Comparison of ENCODE assay signal across 8 cellular contexts in genomic region chr3:193780810-193781472, GRCh38.
DNase-seq lines count a peak whose midpoint lies in the region; ATAC-seq, FAIRE-seq and TF ChIP-seq lines count a peak whose summit lies in the region.

No MANE protein-coding gene starts in this region.

- no peaks in the 10 kb centered on the region for H3K9me1 ChIP-seq in K562 (ENCODE audit: control insufficient read depth, insufficient read depth, low read length)

- H4K20me1 ChIP-seq in PC-3 (ENCODE audit: low read length): no peaks in the 10 kb centered on the region
- H4K20me1 ChIP-seq in K562 (replicated peaks; ENCODE audit: control insufficient read depth, insufficient read depth, low read length): no peaks in the 10 kb centered on the region; the same call in 1 of the 2 replicates
- H4K20me1 ChIP-seq in smooth muscle cell (ENCODE audit: low read depth): no peaks in the 10 kb centered on the region

- H3F3A ChIP-seq in PC-3 (ENCODE audit: low read length, unreplicated experiment) (no peaks in the 10 kb centered on the region), smooth muscle cell (ENCODE audit: low read depth) (peaks cover 20% of the 10 kb centered on the region)

- FAIRE-seq in K562 (lab: Jason Lieb, UNC): peak; percentile 75

- H3K27ac ChIP-seq in HUES6 (ENCODE audit: low read depth, low read length) (no peak overlapping the region), PC-3 (ENCODE audit: low read length) (peak overlapping the region; percentile 78), K562 (ENCODE audit: extremely low read depth, low read depth, low read length) (no peak overlapping the region), smooth muscle cell (ENCODE audit: low read depth) (peak overlapping the region; percentile 64)

- BruUV-seq in PC-3 (replicated peaks; lab: Mats Ljungman, UMichigan) (no TSS peak), K562 (replicated peaks; lab: Mats Ljungman, UMichigan) (no TSS peak)

- 3% methylated on average over 8 of the region's 11 CpGs for WGBS in K562 (ENCODE audit: insufficient coverage, low coverage, missing lambda C conversion rate)
- 4% methylated on average over 11 of the region's 11 CpGs for WGBS in smooth muscle cell (ENCODE audit: low lambda C conversion rate)

- H3K27me3 ChIP-seq in HUES6 (ENCODE audit: control insufficient read depth, insufficient read depth, low read length): peaks cover 17% of the 10 kb centered on the region; the same call in 1 of the 2 replicates
- no peaks in the 10 kb centered on the region for H3K27me3 ChIP-seq in PC-3 (ENCODE audit: low read length)
- H3K27me3 ChIP-seq in K562 (ENCODE audit: control insufficient read depth in 2 of 2, insufficient read depth in 2 of 2, low read length in 2 of 2): no peaks in the 10 kb centered on the region
- H3K27me3 ChIP-seq in smooth muscle cell (ENCODE audit: low read depth): no peaks in the 10 kb centered on the region

- no peak for TF ChIP-seq EP300 in K562 (IDR thresholded peaks at IDR 0.05; ENCODE audit: low read length)

- H3K9me2 ChIP-seq in PC-3 (replicated peaks; ENCODE audit: low read length): no peaks in the 10 kb centered on the region

- H3K9ac ChIP-seq in HUES6 (ENCODE audit: low read length) (peak overlapping the region; percentile 11), PC-3 (ENCODE audit: low read length) (peak overlapping the region; percentile 31; the same call in 1 of the 2 replicates), K562 (ENCODE audit: insufficient read depth in 1 of 2, low read depth in 2 of 2, low read length in 2 of 2) (no peak overlapping the region; a peak in 1 of 4 replicates), smooth muscle cell (ENCODE audit: low read depth) (no peak overlapping the region)

- POLR2A ChIA-PET in PC-3 (lab: Charles Lee; ENCODE audit: unreplicated experiment): interaction anchor here (0.5 to 2.7 kb wide), 11 partner anchors 24 to 535 kb away, joined by 3 to 18 read pairs (median 5); partner anchors contain the start of gene HES1
- POLR2A ChIA-PET in K562 (lab: Yijun Ruan, JAX): interaction anchor here (0.6 to 2.2 kb wide), 13 partner anchors 13 to 566 kb away, joined by 3 to 17 read pairs (median 3); partner anchors contain the start of gene HES1

- H3K36me3 ChIP-seq in HUES6 (ENCODE audit: control insufficient read depth, insufficient read depth, low read length) (no peaks in the 10 kb centered on the region), PC-3 (ENCODE audit: low read depth, low read length) (no peaks in the 10 kb centered on the region), K562 (ENCODE audit: control insufficient read depth, insufficient read depth, low read length) (no peaks in the 10 kb centered on the region), smooth muscle cell (ENCODE audit: low read depth) (no peaks in the 10 kb centered on the region)

- H3K4me1 ChIP-seq in HUES6 (ENCODE audit: control insufficient read depth, insufficient read depth, low read length): peaks cover 56% of the 10 kb centered on the region
- peaks cover 47% of the 10 kb centered on the region for H3K4me1 ChIP-seq in PC-3 (ENCODE audit: insufficient read depth, low read length)
- peaks cover 10 to 22% of the 10 kb centered on the region in 2 experiments; a peak in 4 of 5 replicates for H3K4me1 ChIP-seq in K562 (replicated peaks in 1 of 2; ENCODE audit: control insufficient read depth in 2 of 2, insufficient read depth in 2 of 2, low read length in 2 of 2)
- H3K4me1 ChIP-seq in smooth muscle cell (ENCODE audit: low read depth): peaks cover 44% of the 10 kb centered on the region

- TF ChIP-seq CTCF in PC-3 (conservative IDR thresholded peaks at IDR 0.05; ENCODE audit: low read depth, low read length) (peak; percentile 97), K562 (IDR thresholded peaks at IDR 0.05 in 2 of 3, conservative IDR thresholded peaks at IDR 0.05 in 1 of 3; ENCODE audit: insufficient read depth in 2 of 3, low read depth in 1 of 3, low read length in 3 of 3) (peak; percentile 86), smooth muscle cell (IDR thresholded peaks at IDR 0.05; ENCODE audit: borderline replicate concordance, insufficient read depth, poor library complexity, severe bottlenecking) (peak; percentile 92)

- H3K9me3 ChIP-seq in HUES6 (ENCODE audit: control insufficient read depth, insufficient read depth, low read depth, low read length) (no peaks in the 10 kb centered on the region), PC-3 (ENCODE audit: low read length) (no peaks in the 10 kb centered on the region), K562 (replicated peaks; ENCODE audit: control insufficient read depth, insufficient read depth, low read depth, low read length) (no peaks in the 10 kb centered on the region), smooth muscle cell (replicated peaks; ENCODE audit: low read depth) (no peaks in the 10 kb centered on the region)

- DNase-seq in DMS53 treated with DMSO at 0.1 percent for 48 hours (lab: John Stamatoyannopoulos, UW; ENCODE audit: unreplicated experiment) (peak; percentile 7), PC-3 (peak; percentile 95), K562 (ENCODE audit: extremely low read depth in 1 of 4, low spot score in 3 of 4) (peak; percentile 77 to 85 (median 78)), hypothalamus (lab: John Stamatoyannopoulos, UW) (peak in 40 of 51 donors; percentile 5 to 70 (median 42)), smooth muscle cell (lab: John Stamatoyannopoulos, UW; ENCODE audit: unreplicated experiment) (peak; percentile 16), T-helper 9 cell (no peak)

- in situ Hi-C loops in K562 (cut with MboI): no loop called here

- H3K79me2 ChIP-seq in PC-3 (ENCODE audit: low read length) (no peaks in the 10 kb centered on the region), K562 (ENCODE audit: control insufficient read depth, insufficient read depth, low read length) (no peaks in the 10 kb centered on the region), smooth muscle cell (ENCODE audit: low read depth) (no peaks in the 10 kb centered on the region)

- TF ChIP-seq RAD21 in K562 (CRISPR knock-in tag; conservative IDR thresholded peaks at IDR 0.05 in 1 of 2, IDR thresholded peaks at IDR 0.05 in 1 of 2): peak; percentile 93 to 96

- H2AFZ ChIP-seq in PC-3 (ENCODE audit: low read length) (peak overlapping the region; percentile 21; the same call in 1 of the 2 replicates), K562 (ENCODE audit: low read depth, low read length) (0 out of 2 replicates have a peak overlapping the region, but pooled peaks have one; percentile 36), smooth muscle cell (ENCODE audit: low read depth) (no peak overlapping the region)

- TF ChIP-seq POLR2A in K562 (conservative IDR thresholded peaks at IDR 0.05): no peak

- ATAC-seq in PC-3 (peak; percentile 84), K562 (peak; percentile 93), HG03196 (IDR thresholded peaks at IDR 0.05; ENCODE audit: unreplicated experiment) (no peak)

- H3K4me3 ChIP-seq in HUES6 (ENCODE audit: low read depth, low read length): no peak overlapping the region
- H3K4me3 ChIP-seq in PC-3 (ENCODE audit: low read length): no peak overlapping the region
- H3K4me3 ChIP-seq in K562: no peak overlapping the region
- no peak overlapping the region for H3K4me3 ChIP-seq in smooth muscle cell

- H3K4me2 ChIP-seq in PC-3 (ENCODE audit: low read length): peak overlapping the region; percentile 58
- H3K4me2 ChIP-seq in K562 (ENCODE audit: insufficient read depth, low read length): no peak overlapping the region
- H3K4me2 ChIP-seq in smooth muscle cell: peak overlapping the region; percentile 66

- intact Hi-C loops in PC-3 (cut with micrococcal nuclease) (loop anchor here (1.0 to 5.0 kb wide), 8 partner anchors 51 to 534 kb away; partner anchors contain the start of gene HES1), K562 (cut with micrococcal nuclease) (loop anchor here (2.0 to 10.0 kb wide), 3 partner anchors 294 to 534 kb away; partner anchors contain the start of gene HES1)

- CTCF ChIA-PET in PC-3 (lab: Charles Lee) (interaction anchor here (0.6 to 3.1 kb wide), 17 partner anchors 92 to 824 kb away, joined by 3 to 50 read pairs (median 6); partner anchors contain the start of gene HES1), K562 (lab: Yijun Ruan, JAX; ENCODE audit: low intra/inter-chr PET ratio) (interaction anchor here (0.6 to 1.8 kb wide), 12 partner anchors 56 to 624 kb away, joined by 3 to 12 read pairs (median 4); no protein-coding TSS in a partner anchor)

TF ChIP-seq in K562, 482 proteins besides CTCF, POLR2A, EP300 and RAD21 (continues in another document):
- TF ChIP-seq ATF1 (CRISPR knock-in tag; IDR thresholded peaks at IDR 0.05): no peak
- TF ChIP-seq ATF1 (tag; IDR thresholded peaks at IDR 0.05): peak; percentile 18; the same call in 1 of the 2 replicates
- TF ChIP-seq GABPA (tag; conservative IDR thresholded peaks at IDR 0.05; ENCODE audit: low read depth): no peak
- TF ChIP-seq CXXC5 (CRISPR knock-in tag; IDR thresholded peaks at IDR 0.05): peak; percentile 34; the same call in 1 of the 2 replicates
- TF ChIP-seq EZH2 (IDR thresholded peaks at IDR 0.05; ENCODE audit: borderline replicate concordance, low read depth, low read length): no peak
- peak; percentile 83 for TF ChIP-seq STAG1 (CRISPR knock-in tag; IDR thresholded peaks at IDR 0.05; ENCODE audit: borderline replicate concordance)
- no peak for TF ChIP-seq IRF2 (CRISPR knock-in tag; IDR thresholded peaks at IDR 0.05)
- TF ChIP-seq MAZ (CRISPR knock-in tag; conservative IDR thresholded peaks at IDR 0.05 in 1 of 2, IDR thresholded peaks at IDR 0.05 in 1 of 2): peak in 1 of 2 experiments; percentile 65; a peak in 3 of 4 replicates
- TF ChIP-seq ELF4 (CRISPR knock-in tag; IDR thresholded peaks at IDR 0.05): no peak
- no peak for TF ChIP-seq KAT8 (IDR thresholded peaks at IDR 0.05; ENCODE audit: low read depth)
- TF ChIP-seq ZNF121 (CRISPR knock-in tag; conservative IDR thresholded peaks at IDR 0.05): no peak
- TF ChIP-seq ATF3 (IDR thresholded peaks at IDR 0.05): peak; percentile 54
- TF ChIP-seq ATF3 (CRISPR knock-in tag; conservative IDR thresholded peaks at IDR 0.05): no peak
- peak in 1 of 2 experiments; percentile 52; a peak in 2 of 4 replicates for TF ChIP-seq RCOR1 (IDR thresholded peaks at IDR 0.05; ENCODE audit: borderline replicate concordance in 1 of 2, low read depth in 2 of 2, low read length in 2 of 2)

Comparison
In these comparisons a context has a peak if more than half of its experiments do, and no peak if none do; other contexts are left out.
1. H3K27ac ChIP-seq: peak in PC-3 (single experiment) and smooth muscle cell (single experiment); none in HUES6 (single experiment) and K562 (single experiment).
2. H3K9ac ChIP-seq: peak in HUES6 (single experiment) and PC-3 (single experiment); none in K562 (0 of 2) and smooth muscle cell (single experiment).
3. Peak in every context shown above with its lines, with median percentiles within 50 percentile points of each other: CTCF ChIP-seq.